In the genomic region with DNA sequence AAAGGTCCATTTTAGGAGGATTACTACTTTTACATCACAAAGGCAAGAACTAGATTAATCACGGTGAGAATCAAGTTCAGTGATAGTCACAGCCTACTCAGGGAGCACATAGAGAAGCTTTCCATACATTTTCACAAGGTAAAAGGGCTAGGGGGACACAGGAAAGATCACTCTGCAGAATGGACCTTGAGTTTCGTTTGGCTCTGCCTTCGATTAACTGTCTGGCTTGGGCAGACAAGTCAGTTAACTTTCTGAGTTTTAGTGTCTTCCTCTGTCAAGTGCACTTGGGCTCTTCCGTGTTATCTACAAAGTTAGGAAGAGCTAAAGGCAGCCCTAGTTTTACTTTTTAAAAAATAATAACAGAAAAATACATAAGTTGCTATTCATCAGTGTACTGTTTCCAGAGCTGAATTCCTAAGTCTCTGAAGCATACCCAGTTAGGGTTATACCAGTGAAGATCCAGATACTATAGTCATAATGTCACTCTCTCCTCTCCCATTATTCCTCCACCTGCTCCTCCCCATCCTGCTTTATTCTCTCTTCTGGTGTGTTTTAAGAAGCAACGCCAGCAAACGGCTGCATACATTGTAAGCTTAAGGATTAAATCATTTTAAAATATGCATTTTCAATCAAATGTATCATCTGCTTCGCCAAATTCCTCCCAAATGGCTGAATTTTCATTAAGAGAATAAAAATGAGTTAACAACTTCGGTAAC, we compare ENCODE assay signal across 8 cellular contexts. TPM values are rescaled to one million over a fixed set of nuclear protein-coding genes. Genes with fewer than 3 reads are reported as not detected.
DNase-seq lines count a peak whose midpoint lies in the region; ATAC-seq, FAIRE-seq and TF ChIP-seq lines count a peak whose summit lies in the region.

No MANE protein-coding gene starts in this region.

- H3K36me3 ChIP-seq in SK-N-SH (replicated peaks in 1 of 2; ENCODE audit: control insufficient read depth in 1 of 2, insufficient read depth in 2 of 2, low read length in 1 of 2) (peaks cover 0 to 28% of the 10 kb centered on the region in 2 experiments), ovary (no peaks in the 10 kb centered on the region), mucosa of descending colon (ENCODE audit: low read depth) (peaks cover 5% of the 10 kb centered on the region)

- peak overlapping the region; percentile 97 to 100 for H3K27ac ChIP-seq in SK-N-SH (ENCODE audit: low read depth in 2 of 2, low read length in 1 of 2)
- peak overlapping the region; percentile 89 for H3K27ac ChIP-seq in epithelial cell of prostate
- H3K27ac ChIP-seq in ovary = peak overlapping the region in 1 of 2 donors; percentile 96

- H3K9me3 ChIP-seq in SK-N-SH (no peaks in the 10 kb centered on the region), ovary (no peaks in the 10 kb centered on the region), mucosa of descending colon (no peaks in the 10 kb centered on the region)

- TF ChIP-seq EP300 in SK-N-SH (IDR thresholded peaks at IDR 0.05; ENCODE audit: borderline replicate concordance in 1 of 2, low read depth in 1 of 2, low read length in 1 of 2) (no peak), ovary (IDR thresholded peaks at IDR 0.05) (no peak)

- no peak for TF ChIP-seq POLR2A in ovary (IDR thresholded peaks at IDR 0.05)

- TF ChIP-seq CTCF in SK-N-SH (IDR thresholded peaks at IDR 0.05) (no peak), ovary (IDR thresholded peaks at IDR 0.05) (no peak), mucosa of descending colon (IDR thresholded peaks at IDR 0.05) (no peak)

- intact Hi-C loops in ovary (cut with DNase I) (no loop called here), mucosa of descending colon (cut with DNase I, micrococcal nuclease) (no loop called here)

- H2AFZ ChIP-seq in SK-N-SH (ENCODE audit: low read depth) = no peak overlapping the region

- CTCF ChIA-PET in SK-N-SH (lab: Yijun Ruan, JAX) = no interaction called here

- DNase-seq in SK-N-SH = no peak
- peak; percentile 37 for DNase-seq in RCC 7860 (ENCODE audit: low spot score)
- DNase-seq in epithelial cell of prostate (ENCODE audit: low read depth, low spot score) = no peak
- no peak for DNase-seq in ovary
- DNase-seq in NOMO-1 treated with dmso at 0.1 percent for 144 hours (lab: John Stamatoyannopoulos, UW; ENCODE audit: unreplicated experiment) = no peak
- no peak for DNase-seq in mucosa of descending colon
- no peak for DNase-seq in NCI-H128 (lab: John Stamatoyannopoulos, UW; ENCODE audit: unreplicated experiment)

- POLR2A ChIA-PET in SK-N-SH (lab: Yijun Ruan, JAX) = interaction anchor here (0.5 kb wide), 1 partner anchor 1248 kb away, joined by 4 read pairs; no protein-coding TSS in a partner anchor

- H3K9ac ChIP-seq in SK-N-SH = peak overlapping the region; percentile 93

- TF ChIP-seq RAD21 in SK-N-SH (IDR thresholded peaks at IDR 0.05; ENCODE audit: low read length) = no peak

- peaks cover 87% of the 10 kb centered on the region for H3K79me2 ChIP-seq in SK-N-SH (ENCODE audit: insufficient read depth)

- H3K4me3 ChIP-seq in SK-N-SH (ENCODE audit: low read depth in 2 of 2, low read length in 1 of 2) = peak overlapping the region; percentile 83 to 97
- peak overlapping the region; percentile 66 for H3K4me3 ChIP-seq in ovary
- H3K4me3 ChIP-seq in mucosa of descending colon = no peak overlapping the region

- under 1% methylated on average over 8 of the region's 8 CpGs for WGBS in SK-N-SH (ENCODE audit: low lambda C conversion rate)
- 3 to 5% (median 4%) methylated on average over 8 of the region's 8 CpGs for WGBS in ovary, 3 donors

- FAIRE-seq in RCC 7860 (lab: Jason Lieb, UNC) = no peak

- peaks cover 0 to 40% of the 10 kb centered on the region in 2 experiments; a peak in 3 of 4 replicates for H3K4me1 ChIP-seq in SK-N-SH (ENCODE audit: control insufficient read depth in 1 of 2, insufficient read depth in 2 of 2, low read depth in 1 of 2, low read length in 1 of 2)
- peaks cover 5% of the 10 kb centered on the region for H3K4me1 ChIP-seq in ovary (ENCODE audit: insufficient read depth)
- peaks cover 10% of the 10 kb centered on the region for H3K4me1 ChIP-seq in mucosa of descending colon (ENCODE audit: low read depth)

- H3K27me3 ChIP-seq in SK-N-SH (ENCODE audit: insufficient read depth) (no peaks in the 10 kb centered on the region), ovary (no peaks in the 10 kb centered on the region)

- peaks cover 47% of the 10 kb centered on the region for H4K20me1 ChIP-seq in SK-N-SH (ENCODE audit: insufficient read depth)

- ATAC-seq in SK-N-SH treated with all-trans-retinoic acid at 6 μM for 48 hours (no peak), mucosa of descending colon (no peak)

- peak overlapping the region; percentile 83 for H3K4me2 ChIP-seq in SK-N-SH

- peaks cover 28% of the 10 kb centered on the region for H3F3A ChIP-seq in SK-N-SH (replicated peaks; ENCODE audit: insufficient read depth)

- no peaks in the 10 kb centered on the region for H3K9me2 ChIP-seq in SK-N-SH

TF ChIP-seq in SK-N-SH, 30 proteins besides CTCF, POLR2A, EP300 and RAD21:
- TF ChIP-seq SIN3A (IDR thresholded peaks at IDR 0.05; ENCODE audit: borderline replicate concordance, low read depth, low read length) (no peak), YY1 (IDR thresholded peaks at IDR 0.05; ENCODE audit: low read depth) (no peak)

TF ChIP-seq in SK-N-SH treated with all-trans-retinoic acid at 6 μM for 48 hours, 23 proteins besides CTCF, POLR2A, EP300 and RAD21:
- TF ChIP-seq, protein P1, sequence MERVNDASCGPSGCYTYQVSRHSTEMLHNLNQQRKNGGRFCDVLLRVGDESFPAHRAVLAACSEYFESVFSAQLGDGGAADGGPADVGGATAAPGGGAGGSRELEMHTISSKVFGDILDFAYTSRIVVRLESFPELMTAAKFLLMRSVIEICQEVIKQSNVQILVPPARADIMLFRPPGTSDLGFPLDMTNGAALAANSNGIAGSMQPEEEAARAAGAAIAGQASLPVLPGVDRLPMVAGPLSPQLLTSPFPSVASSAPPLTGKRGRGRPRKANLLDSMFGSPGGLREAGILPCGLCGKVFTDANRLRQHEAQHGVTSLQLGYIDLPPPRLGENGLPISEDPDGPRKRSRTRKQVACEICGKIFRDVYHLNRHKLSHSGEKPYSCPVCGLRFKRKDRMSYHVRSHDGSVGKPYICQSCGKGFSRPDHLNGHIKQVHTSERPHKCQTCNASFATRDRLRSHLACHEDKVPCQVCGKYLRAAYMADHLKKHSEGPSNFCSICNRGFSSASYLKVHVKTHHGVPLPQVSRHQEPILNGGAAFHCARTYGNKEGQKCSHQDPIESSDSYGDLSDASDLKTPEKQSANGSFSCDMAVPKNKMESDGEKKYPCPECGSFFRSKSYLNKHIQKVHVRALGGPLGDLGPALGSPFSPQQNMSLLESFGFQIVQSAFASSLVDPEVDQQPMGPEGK (CRISPR knock-in tag; IDR thresholded peaks at IDR 0.05; ENCODE audit: borderline replicate concordance) = no peak
- TF ChIP-seq TOX (CRISPR knock-in tag; IDR thresholded peaks at IDR 0.05; ENCODE audit: borderline replicate concordance) (no peak), PPARA (CRISPR knock-in tag; IDR thresholded peaks at IDR 0.05; ENCODE audit: borderline replicate concordance) (no peak), ZNF565 (CRISPR knock-in tag; conservative IDR thresholded peaks at IDR 0.05; ENCODE audit: low read depth) (no peak), ZFP30 (CRISPR knock-in tag; IDR thresholded peaks at IDR 0.05) (no peak), RARB (CRISPR knock-in tag; IDR thresholded peaks at IDR 0.05) (no peak), ZNF8 (CRISPR knock-in tag; IDR thresholded peaks at IDR 0.05) (no peak), TCF4 (CRISPR knock-in tag; IDR thresholded peaks at IDR 0.05; ENCODE audit: borderline replicate concordance) (no peak), ARNTL (CRISPR knock-in tag; IDR thresholded peaks at IDR 0.05; ENCODE audit: borderline replicate concordance, low read depth) (no peak)

RNA-seq across cellular contexts. Expression of a gene that starts 1.7 kb away (rescaled TPM):
- 67.2 and 76.6 TPM in 2 replicates for polyA plus RNA-seq in SK-N-SH (2012; rRNA removed)
- 64.6 and 69.6 TPM in 2 replicates for polyA plus RNA-seq in SK-N-SH (2012; cell fraction: cytosol; rRNA removed)
- 100 and 203 TPM in 2 replicates for polyA plus RNA-seq in SK-N-SH (2012; cell fraction: nucleus; rRNA removed)
- total RNA-seq in ovary = 10 to 100 TPM; 30.7 to 66.4 (median 54.2) TPM
- polyA plus RNA-seq in ovary = 10 to 100 TPM; 16.4 to 25.6 TPM
- total RNA-seq in mucosa of descending colon = 10 to 100 TPM in 2 of 3 donors, 1 to 10 TPM in 1; 6.2 to 43.8 (median 14.4) TPM

RNA-seq across cellular contexts. Expression of a gene that starts 2.5 kb away (rescaled TPM):
- 22.7 and 26.7 TPM in 2 replicates for polyA plus RNA-seq in SK-N-SH (2012; rRNA removed)
- polyA plus RNA-seq in SK-N-SH (2012; cell fraction: cytosol; rRNA removed) = 31.4 and 34.9 TPM in 2 replicates
- 39.2 and 50.7 TPM in 2 replicates for polyA plus RNA-seq in SK-N-SH (2012; cell fraction: nucleus; rRNA removed)
- 10 to 100 TPM; 29.1 to 45.9 (median 32.3) TPM for total RNA-seq in ovary
- 10 to 100 TPM; 19.8 to 27.0 TPM for polyA plus RNA-seq in ovary
- total RNA-seq in mucosa of descending colon = 10 to 100 TPM; 22.1 to 37.5 (median 34.1) TPM
